ENCODE assay signal across 7 cellular contexts in genomic region chr3:97276879-97277550, GRCh38.
A peak's percentile ranks its signal among the peaks of the same experiment; 100 is the strongest.
DNase-seq lines count a peak whose midpoint lies in the region; FAIRE-seq and TF ChIP-seq lines count a peak whose summit lies in the region.
"Not testable (repeated sequence)": the region's sequence is repeated elsewhere in the genome, so short reads cannot be mapped to it uniquely, and the experiment has no call there.

No MANE protein-coding gene starts in this region.

- not testable (repeated sequence) for H3K23me2 ChIP-seq in H9 (ENCODE audit: insufficient read length, low read depth, low read length, poor library complexity, severe bottlenecking); H1 (ENCODE audit: low read depth, low read length)

- not testable (repeated sequence) for TF ChIP-seq RAD21 in H1 (IDR thresholded peaks at IDR 0.05 in 1 of 2, conservative IDR thresholded peaks at IDR 0.05 in 1 of 2; ENCODE audit: low read depth in 2 of 2, low read length in 2 of 2)

- H3K36me3 Mint-ChIP-seq in H9 (ENCODE audit: insufficient read depth in 1 of 3, low read depth in 3 of 3): not testable (repeated sequence)

- not testable (repeated sequence) for H3T11ph ChIP-seq in H9 (ENCODE audit: low read length)

- not testable (repeated sequence) for H3K4me2 ChIP-seq in H9 (ENCODE audit: insufficient read depth, insufficient read length, low read length); H1 (ENCODE audit: insufficient read depth in 1 of 2, low read depth in 2 of 2, low read length in 2 of 2); mesendoderm (ENCODE audit: low read length)

- not testable (repeated sequence) for TF ChIP-seq CTCF in H9 (conservative IDR thresholded peaks at IDR 0.05); WERI-Rb-1 (IDR thresholded peaks at IDR 0.05; ENCODE audit: low read depth, low read length); H1 (IDR thresholded peaks at IDR 0.05; ENCODE audit: control extremely low read depth in 1 of 3, insufficient read depth in 1 of 3, low read depth in 1 of 3, low read length in 3 of 3)

- H4K5ac ChIP-seq in H9 (ENCODE audit: insufficient read length, low read depth, low read length); H1 (ENCODE audit: insufficient read length, low read depth, low read length): not testable (repeated sequence)
- peak overlapping the region; percentile 39 for H4K5ac ChIP-seq in mesendoderm (ENCODE audit: low read length)

- not testable (repeated sequence) for H4K91ac ChIP-seq in H9 (ENCODE audit: insufficient read length, low read depth, low read length); H1 (replicated peaks; ENCODE audit: insufficient read length, low read length)

- no CpG with 5 or more reads among the region's 15 CpGs for WGBS in H9 (ENCODE audit: extremely low coverage, insufficient read length, low lambda C conversion rate)
- WGBS in H1 (ENCODE audit: extremely low coverage in 1 of 2, insufficient coverage in 1 of 2, insufficient read length in 1 of 2, insufficient replicate concordance in 2 of 2, low coverage in 1 of 2, low lambda C conversion rate in 2 of 2, missing lambda C conversion rate in 1 of 2), 2 experiments: 78% methylated on average over 15 of the region's 15 CpGs; no CpG with 5 or more reads in 1 of the 2 experiments
- no CpG with 5 or more reads among the region's 15 CpGs for WGBS in mesendoderm (ENCODE audit: extremely low coverage, insufficient coverage, low lambda C conversion rate)

- TF ChIP-seq POLR2A in H1 (IDR thresholded peaks at IDR 0.05; ENCODE audit: control extremely low read depth in 1 of 2, low read depth in 2 of 2, low read length in 2 of 2): not testable (repeated sequence)

- H3K27me3 Mint-ChIP-seq in H9 (ENCODE audit: low read depth): not testable (repeated sequence)

- H3K4me3 ChIP-seq in WERI-Rb-1 (ENCODE audit: low read depth, low read length); H1 (ENCODE audit: extremely low read depth in 1 of 4, insufficient read depth in 2 of 4, low read depth in 3 of 4, low read length in 4 of 4); mesendoderm (ENCODE audit: low read length): not testable (repeated sequence)

- peak overlapping the region; percentile 24 to 79 (median 74); a peak in 6 of 7 replicates for H3K27ac Mint-ChIP-seq in H9

- H3K27me3 ChIP-seq in H9 (ENCODE audit: insufficient read depth, low read length); WERI-Rb-1 (ENCODE audit: insufficient read depth, low read depth, severe bottlenecking); H1 (replicated peaks in 1 of 4; ENCODE audit: control insufficient read depth in 3 of 4, extremely low read depth in 1 of 4, insufficient read depth in 3 of 4, low read length in 3 of 4); mesendoderm (ENCODE audit: insufficient read depth, low read length, poor library complexity): not testable (repeated sequence)

- H3K23ac ChIP-seq in H9 (ENCODE audit: insufficient read length, low read depth, low read length); H1 (ENCODE audit: insufficient read length); mesendoderm (ENCODE audit: low read length): not testable (repeated sequence)

- H3K79me2 ChIP-seq in H9 (ENCODE audit: insufficient read depth, low read length); H1 (ENCODE audit: control insufficient read depth in 1 of 2, insufficient read depth in 2 of 2, low read length in 2 of 2); mesendoderm (ENCODE audit: control insufficient read depth, insufficient read depth, low read length): not testable (repeated sequence)

- H3K27ac ChIP-seq in H9 (ENCODE audit: insufficient read length, low read depth, low read length); WERI-Rb-1; H1 (ENCODE audit: low read depth, low read length): not testable (repeated sequence)
- peak overlapping the region; percentile 63 for H3K27ac ChIP-seq in mesendoderm (ENCODE audit: low read depth, low read length)

- H3K9ac ChIP-seq in H9 (ENCODE audit: extremely low read depth, insufficient read length, low read length); H1 (replicated peaks in 1 of 4; ENCODE audit: extremely low read depth in 1 of 4, low read depth in 3 of 4, low read length in 3 of 4): not testable (repeated sequence)
- H3K9ac ChIP-seq in mesendoderm (ENCODE audit: low read length): peak overlapping the region; percentile 60

- not testable (repeated sequence) for FAIRE-seq in H1 (lab: Jason Lieb, UNC)

- H4K8ac ChIP-seq in H9 (replicated peaks; ENCODE audit: insufficient read length, low read depth, low read length); H1 (ENCODE audit: extremely low read depth, insufficient read depth, low read length); mesendoderm (ENCODE audit: low read depth, low read length): not testable (repeated sequence)

- not testable (repeated sequence) for H3K14ac ChIP-seq in H9 (ENCODE audit: insufficient read depth, low read length); H1 (ENCODE audit: insufficient read length)

- not testable (repeated sequence) for H2AK5ac ChIP-seq in H9 (ENCODE audit: insufficient read length, low read length); H1 (ENCODE audit: low read depth, low read length); mesendoderm (ENCODE audit: low read length)

- H2BK20ac ChIP-seq in H9 (ENCODE audit: low read depth, low read length, poor library complexity, severe bottlenecking); H1 (ENCODE audit: low read length): not testable (repeated sequence)

- not testable (repeated sequence) for H2AFZ ChIP-seq in H9 (ENCODE audit: low read length); H1 (ENCODE audit: low read length)

- not testable (repeated sequence) for H3K9me3 ChIP-seq in H9 (ENCODE audit: control insufficient read depth, low read depth, low read length); WERI-Rb-1 (ENCODE audit: severe bottlenecking); H1 (ENCODE audit: insufficient read depth in 2 of 2, low read depth in 1 of 2, low read length in 1 of 2)

- POLR2A ChIA-PET in H1 (lab: Charles Lee; ENCODE audit: partially characterized antibody): interaction anchor here (1.6 kb wide), 1 partner anchor 12 kb away, joined by 4 read pairs; no protein-coding TSS in a partner anchor

- peak overlapping the region in 1 of 2 experiments; percentile 22; a peak in 2 of 5 replicates for H3K4me3 Mint-ChIP-seq in H9

- CTCF ChIA-PET in H1 (lab: Charles Lee; ENCODE audit: partially characterized antibody): interaction anchor here (0.6 to 1.5 kb wide), 2 partner anchors 18 to 394 kb away, joined by 3 read pairs; no protein-coding TSS in a partner anchor

- H3K4ac ChIP-seq in H9 (ENCODE audit: low read depth, low read length); H1 (replicated peaks; ENCODE audit: insufficient read length, low read depth, low read length): not testable (repeated sequence)
- peak overlapping the region; percentile 79 for H3K4ac ChIP-seq in mesendoderm (ENCODE audit: low read depth, low read length)

- TF ChIP-seq EP300 in H1 (IDR thresholded peaks at IDR 0.05; ENCODE audit: borderline replicate concordance in 1 of 2, low read depth in 2 of 2, low read length in 2 of 2): not testable (repeated sequence)

- H3K56ac ChIP-seq in H9 (ENCODE audit: insufficient read length, low read depth, low read length); H1 (replicated peaks; ENCODE audit: insufficient read length, low read depth, low read length): not testable (repeated sequence)
- H3K56ac ChIP-seq in mesendoderm (ENCODE audit: low read length): peak overlapping the region; percentile 42

- not testable (repeated sequence) for H2BK5ac ChIP-seq in H9 (ENCODE audit: insufficient read length, low read length); H1 (ENCODE audit: low read depth, low read length)
- H2BK5ac ChIP-seq in mesendoderm (ENCODE audit: low read length): peak overlapping the region; percentile 73

- not testable (repeated sequence) for H3K4me1 ChIP-seq in H9 (ENCODE audit: insufficient read depth, low read length); H1 (replicated peaks in 1 of 4; ENCODE audit: control insufficient read depth in 3 of 4, insufficient read depth in 4 of 4, low read length in 3 of 4); mesendoderm (ENCODE audit: control insufficient read depth, low read depth, low read length)

- H4K20me1 ChIP-seq in H9 (ENCODE audit: control insufficient read depth, insufficient read depth, insufficient read length); H1 (replicated peaks in 1 of 2; ENCODE audit: control insufficient read depth in 1 of 2, insufficient read depth in 2 of 2, low read length in 2 of 2): not testable (repeated sequence)

- H3K79me1 ChIP-seq in H9 (ENCODE audit: insufficient read depth, low read depth, low read length, poor library complexity, severe bottlenecking); H1 (ENCODE audit: low read depth, low read length); mesendoderm (ENCODE audit: low read length): not testable (repeated sequence)

- not testable (repeated sequence) for H2BK15ac ChIP-seq in H9 (ENCODE audit: low read depth, low read length); H1 (ENCODE audit: low read length); mesendoderm (replicated peaks; ENCODE audit: low read depth)

- not testable (repeated sequence) for H3K9me3 Mint-ChIP-seq in H9

- not testable (repeated sequence) for H2BK12ac ChIP-seq in H9 (ENCODE audit: insufficient read length, low read depth, low read length)
- H2BK12ac ChIP-seq in H1 (ENCODE audit: low read depth, low read length): peak overlapping the region; percentile 60; the same call in 1 of the 2 replicates

- not testable (repeated sequence) for H2BK120ac ChIP-seq in H9 (ENCODE audit: low read depth, low read length, poor library complexity, severe bottlenecking); H1 (replicated peaks; ENCODE audit: low read depth, low read length)
- H2BK120ac ChIP-seq in mesendoderm (ENCODE audit: low read depth, low read length): peak overlapping the region; percentile 2

- H3K4me1 Mint-ChIP-seq in H9: peaks cover 26 to 42% of the 10 kb centered on the region in 2 experiments

- not testable (repeated sequence) for H3K36me3 ChIP-seq in WERI-Rb-1; H1 (ENCODE audit: control insufficient read depth in 2 of 4, insufficient read depth in 4 of 4, low read length in 3 of 4); mesendoderm (ENCODE audit: control insufficient read depth, insufficient read depth, low read length)

- peak; percentile 22 for DNase-seq in ELF-1 (ENCODE audit: low read depth, low spot score)
- DNase-seq in H9: peak; percentile 38
- peak; percentile 54 to 69 for DNase-seq in NCI-H524 (lab: John Stamatoyannopoulos, UW)
- peak; percentile 89 for DNase-seq in NCI-H82 (lab: John Stamatoyannopoulos, UW)
- DNase-seq in WERI-Rb-1: peak; percentile 31
- DNase-seq in H1 (ENCODE audit: low read depth in 1 of 2, low spot score in 2 of 2): peak in 1 of 2 experiments; percentile 45
- DNase-seq in mesendoderm: peak; percentile 87

- not testable (repeated sequence) for H3K18ac ChIP-seq in H9 (ENCODE audit: insufficient read length, low read depth, low read length); H1 (ENCODE audit: extremely low read depth, low read length)
- peak overlapping the region; percentile 39 for H3K18ac ChIP-seq in mesendoderm (ENCODE audit: low read length)
